In genomic region chr10:3856593-3856992, GRCh38 we compare ENCODE assay signal across 24 cellular contexts.
"Had no signal": no experiment of that assay in that cellular context is flagged by ENCODE, and none has a peak within 500 bp of the region (broad histone marks: within the 10 kb centered on the region; RNA-seq: fewer than 3 reads in every experiment).

No MANE protein-coding gene starts in this region.

- H3K9me3 Mint-ChIP-seq: activated naive CD4-positive, alpha-beta T cell treated with anti-CD3 and anti-CD28 coated beads, Interleukin-2, amount 10 ng/mL, durations not matched to agents 7 days and 5 days; naive thymus-derived CD8-positive, alpha-beta T cell; WTC11 had no signal

- H3K4me3 ChIP-seq: breast epithelium, esophagus squamous epithelium, heart right ventricle, right atrium auricular region, thoracic aorta had no signal

- ATAC-seq: activated CD8-positive, alpha-beta memory T cell treated with anti-CD3 and anti-CD28 coated beads, Interleukin-2, amount 10 ng/mL, durations not matched to agents 7 days and 5 days; activated CD8-positive, alpha-beta T cell treated with anti-CD3 and anti-CD28 coated beads, Interleukin-2, amount 10 ng/mL, durations not matched to agents 7 days and 5 days; heart right ventricle; naive thymus-derived CD8-positive, alpha-beta T cell; WTC11 had no signal

- H3K27me3 Mint-ChIP-seq: activated CD8-positive, alpha-beta memory T cell treated with anti-CD3 and anti-CD28 coated beads, Interleukin-2, amount 10 ng/mL, durations not matched to agents 7 days and 5 days; activated naive CD4-positive, alpha-beta T cell treated with anti-CD3 and anti-CD28 coated beads, Interleukin-2, amount 10 ng/mL, durations not matched to agents 7 days and 5 days; naive thymus-derived CD8-positive, alpha-beta T cell had no signal

- H3K9me3 ChIP-seq: breast epithelium, esophagus squamous epithelium, heart right ventricle, right atrium auricular region, thoracic aorta had no signal

- H3K36me3 Mint-ChIP-seq: activated CD8-positive, alpha-beta memory T cell treated with anti-CD3 and anti-CD28 coated beads, Interleukin-2, amount 10 ng/mL, durations not matched to agents 7 days and 5 days; activated naive CD4-positive, alpha-beta T cell treated with anti-CD3 and anti-CD28 coated beads, Interleukin-2, amount 10 ng/mL, durations not matched to agents 7 days and 5 days; naive thymus-derived CD8-positive, alpha-beta T cell; WTC11 had no signal

- H3K36me3 ChIP-seq: breast epithelium, esophagus squamous epithelium, heart right ventricle, right atrium auricular region, thoracic aorta had no signal

- DNase-seq: activated CD4-positive, alpha-beta T cell treated with anti-CD3 and anti-CD28 coated beads for 1 hour; activated CD4-positive, alpha-beta T cell treated with anti-CD3 and anti-CD28 coated beads, Interleukin-2, amount 50 U/mL, for 1 hour; activated CD8-positive, alpha-beta memory T cell treated with anti-CD3 and anti-CD28 coated beads, Interleukin-2, amount 10 ng/mL, durations not matched to agents 7 days and 5 days; activated CD8-positive, alpha-beta T cell treated with anti-CD3 and anti-CD28 coated beads, Interleukin-2, amount 10 ng/mL, durations not matched to agents 7 days and 5 days; activated effector memory CD4-positive, alpha-beta T cell treated with anti-CD3 and anti-CD28 coated beads, Interleukin-2, amount 50 U/mL, for 16 hours; activated naive CD4-positive, alpha-beta T cell treated with anti-CD3 and anti-CD28 coated beads, Interleukin-2, amount 10 ng/mL, durations not matched to agents 7 days and 5 days; central memory CD4-positive, alpha-beta T cell; dermis blood vessel endothelial cell; effector CD4-positive, alpha-beta T cell; esophagus squamous epithelium; foreskin melanocyte; heart right ventricle; midbrain; naive thymus-derived CD8-positive, alpha-beta T cell; stimulated activated CD4-positive, alpha-beta T cell treated with anti-CD3 and anti-CD28 coated beads, Interleukin-15, amount 100 ng/mL, for 24 hours; stimulated activated CD4-positive, alpha-beta T cell treated with anti-CD3 and anti-CD28 coated beads, Interleukin-2, amount 100 ng/mL, for 24 hours; stimulated activated naive CD4-positive, alpha-beta T cell treated with Interleukin-2 at 50 U/mL for 16 hours; trophoblast cell had no signal

- H3K27ac Mint-ChIP-seq: activated CD8-positive, alpha-beta memory T cell treated with anti-CD3 and anti-CD28 coated beads, Interleukin-2, amount 10 ng/mL, durations not matched to agents 7 days and 5 days; activated CD8-positive, alpha-beta T cell treated with anti-CD3 and anti-CD28 coated beads, Interleukin-2, amount 10 ng/mL, durations not matched to agents 7 days and 5 days; activated naive CD4-positive, alpha-beta T cell treated with anti-CD3 and anti-CD28 coated beads, Interleukin-2, amount 10 ng/mL, durations not matched to agents 7 days and 5 days; WTC11 had no signal

- H3K4me3 Mint-ChIP-seq: activated CD8-positive, alpha-beta memory T cell treated with anti-CD3 and anti-CD28 coated beads, Interleukin-2, amount 10 ng/mL, durations not matched to agents 7 days and 5 days; activated CD8-positive, alpha-beta T cell treated with anti-CD3 and anti-CD28 coated beads, Interleukin-2, amount 10 ng/mL, durations not matched to agents 7 days and 5 days; activated naive CD4-positive, alpha-beta T cell treated with anti-CD3 and anti-CD28 coated beads, Interleukin-2, amount 10 ng/mL, durations not matched to agents 7 days and 5 days; naive thymus-derived CD8-positive, alpha-beta T cell; WTC11 had no signal

- FAIRE-seq: endometrium, urothelium cell line had no signal

- H3K27me3 ChIP-seq: breast epithelium, esophagus squamous epithelium, heart right ventricle, right atrium auricular region had no signal
